8 cellular contexts compared by ENCODE assay signal in genomic region chr11:65078151-65078550, GRCh38. TPM values are rescaled to one million over a fixed set of nuclear protein-coding genes. Genes with fewer than 3 reads are reported as not detected.
DNase-seq lines count a peak whose midpoint lies in the region; ATAC-seq lines count a peak whose summit lies in the region.

No MANE protein-coding gene starts in this region.

- peaks cover 0 to 75% (median 59%) of the 10 kb centered on the region in 11 experiments; a peak in 18 of 22 replicates for H3K36me3 ChIP-seq in BLaER1 treated with 17β-estradiol and CSF1 and Interleukin-3, amounts not matched to agents 10 nM and 100 nM
- no peaks in the 10 kb centered on the region for H3K36me3 ChIP-seq in GM23248 (ENCODE audit: low read depth)

- no peaks in the 10 kb centered on the region for H3K9me2 ChIP-seq in GM23248 (ENCODE audit: insufficient read depth)

- H3K4me3 ChIP-seq in BLaER1 treated with 17β-estradiol and CSF1 and Interleukin-3, amounts not matched to agents 10 nM and 100 nM, result no peak overlapping the region; a peak in 1 of 20 replicates
- H3K4me3 ChIP-seq in GM23248, result no peak overlapping the region

- in situ Hi-C loops in GM23248 (cut with MboI), result no loop called here

- peak overlapping the region; percentile 8 to 61 (median 51); a peak in 18 of 22 replicates for H3K4me2 ChIP-seq in BLaER1 treated with 17β-estradiol and CSF1 and Interleukin-3, amounts not matched to agents 10 nM and 100 nM
- no peak overlapping the region for H3K4me2 ChIP-seq in GM23248 (ENCODE audit: unreplicated experiment)

- peaks cover 42 to 57% (median 51%) of the 10 kb centered on the region in 10 experiments for H3K4me1 ChIP-seq in BLaER1 treated with 17β-estradiol and CSF1 and Interleukin-3, amounts not matched to agents 10 nM and 100 nM
- no peaks in the 10 kb centered on the region for H3K4me1 ChIP-seq in GM23248 (ENCODE audit: insufficient read depth)

- 69 to 80% methylated on average over 3 of the region's 3 CpGs for WGBS in GM23248 (ENCODE audit: low coverage in 1 of 2, low lambda C conversion rate in 2 of 2, missing lambda C conversion rate in 2 of 2), 2 experiments

- H3K9me3 ChIP-seq in BLaER1 treated with 17β-estradiol and CSF1 and Interleukin-3, amounts not matched to agents 10 nM and 100 nM (replicated peaks in 1 of 11), result no peaks in the 10 kb centered on the region
- no peaks in the 10 kb centered on the region for H3K9me3 ChIP-seq in GM23248 (ENCODE audit: low read depth)

- no peaks in the 10 kb centered on the region for H3K27me3 ChIP-seq in BLaER1 treated with 17β-estradiol and CSF1 and Interleukin-3, amounts not matched to agents 10 nM and 100 nM
- H3K27me3 ChIP-seq in GM23248 (replicated peaks; ENCODE audit: insufficient read depth), result no peaks in the 10 kb centered on the region

- H4K20me1 ChIP-seq in BLaER1 treated with 17β-estradiol and CSF1 and Interleukin-3, amounts not matched to agents 10 nM and 100 nM, result peaks cover 0 to 55% (median 30%) of the 10 kb centered on the region in 11 experiments; a peak in 14 of 22 replicates
- H4K20me1 ChIP-seq in GM23248 (ENCODE audit: insufficient read depth), result no peaks in the 10 kb centered on the region

- H3K27ac ChIP-seq in BLaER1 treated with 17β-estradiol and CSF1 and Interleukin-3, amounts not matched to agents 10 nM and 100 nM, result peak overlapping the region in 9 of 11 experiments; percentile 25 to 61 (median 47); a peak in 12 of 22 replicates
- H3K27ac ChIP-seq in GM23248, result no peak overlapping the region

- DNase-seq in GM23248 (peak; percentile 46), RPMI7951 (ENCODE audit: low read depth) (peak; percentile 32), hepatic stellate cell (ENCODE audit: low spot score) (peak; percentile 63), DMS79 (lab: John Stamatoyannopoulos, UW) (no peak)
- peak; percentile 89 for DNase-seq in activated effector memory CD4-positive, alpha-beta T cell treated with anti-CD3 and anti-CD28 coated beads, Interleukin-2, amount 50 U/mL, for 16 hours
- peak; percentile 72 for DNase-seq in stimulated activated CD4-positive, alpha-beta T cell treated with anti-CD3 and anti-CD28 coated beads, Interleukin-4, amount 100 ng/mL, for 24 hours

- ATAC-seq in HG02571 (IDR thresholded peaks at IDR 0.05; ENCODE audit: unreplicated experiment), result no peak

- H3K9ac ChIP-seq in BLaER1 treated with 17β-estradiol and CSF1 and Interleukin-3, amounts not matched to agents 10 nM and 100 nM, result peak overlapping the region in 8 of 11 experiments; percentile 18 to 63 (median 39); a peak in 11 of 22 replicates
- H3K9ac ChIP-seq in GM23248, result no peak overlapping the region

- no peak overlapping the region for H2AFZ ChIP-seq in GM23248

- no peaks in the 10 kb centered on the region for H3F3A ChIP-seq in GM23248 (ENCODE audit: insufficient read depth)

- H3K79me2 ChIP-seq in GM23248 (ENCODE audit: insufficient read depth), result peaks cover 48% of the 10 kb centered on the region

RNA-seq across cellular contexts. Expression of gene CDCA5, which starts 5.7 kb away (rescaled TPM):
- 16.8 and 17.5 TPM in 2 replicates for total RNA-seq in GM23248 (2014; rRNA removed; shearing (Covaris generic))
- 11.9 and 12.4 TPM in 2 replicates for polyA plus RNA-seq in GM23248 (2016; fragmentation: Nextera tagmentation; extraction: Ambion mirVana)
- 41.7 and 45.7 TPM in 2 replicates for total RNA-seq in RPMI7951 (2014; rRNA removed; shearing (Covaris generic))

RNA-seq across cellular contexts. Expression of gene ZFPL1, which starts 5.9 kb away (rescaled TPM):
- total RNA-seq in GM23248 (2014; rRNA removed; shearing (Covaris generic)), result 55.2 and 66.8 TPM in 2 replicates
- 62.8 and 64.9 TPM in 2 replicates for polyA plus RNA-seq in GM23248 (2016; fragmentation: Nextera tagmentation; extraction: Ambion mirVana)
- 58.3 and 65.6 TPM in 2 replicates for total RNA-seq in RPMI7951 (2014; rRNA removed; shearing (Covaris generic))

RNA-seq across cellular contexts. Expression of gene VPS51, which starts 17.9 kb away (rescaled TPM):
- total RNA-seq in GM23248 (2014; rRNA removed; shearing (Covaris generic)), result 285 and 339 TPM in 2 replicates
- 30.7 and 37.1 TPM in 2 replicates for polyA plus RNA-seq in GM23248 (2016; fragmentation: Nextera tagmentation; extraction: Ambion mirVana)
- 48.7 and 108 TPM in 2 replicates for total RNA-seq in RPMI7951 (2014; rRNA removed; shearing (Covaris generic))

RNA-seq across cellular contexts. Expression of gene NAALADL1, which starts 19.8 kb away (rescaled TPM):
- 37.7 and 40.7 TPM in 2 replicates for total RNA-seq in GM23248 (2014; rRNA removed; shearing (Covaris generic))
- polyA plus RNA-seq in GM23248 (2016; fragmentation: Nextera tagmentation; extraction: Ambion mirVana), result 26.6 and 27.9 TPM in 2 replicates
- total RNA-seq in RPMI7951 (2014; rRNA removed; shearing (Covaris generic)), result not detected in 2 replicates

RNA-seq across cellular contexts. Expression of gene TM7SF2, which starts 33.5 kb away (rescaled TPM):
- total RNA-seq in GM23248 (2014; rRNA removed; shearing (Covaris generic)), result 0.65 and 0.89 TPM in 2 replicates
- 2.5 and 2.6 TPM in 2 replicates for polyA plus RNA-seq in GM23248 (2016; fragmentation: Nextera tagmentation; extraction: Ambion mirVana)
- 5.0 and 6.0 TPM in 2 replicates for total RNA-seq in RPMI7951 (2014; rRNA removed; shearing (Covaris generic))
